Comparison of ENCODE assay signal across 23 cellular contexts in genomic region chr13:113628291-113629270, GRCh38. TPM values are rescaled to one million over a fixed set of nuclear protein-coding genes. Genes with fewer than 3 reads are reported as not detected.
DNase-seq lines count a peak whose midpoint lies in the region; ATAC-seq, FAIRE-seq and TF ChIP-seq lines count a peak whose summit lies in the region.
"Had no signal": no experiment of that assay in that cellular context is flagged by ENCODE, and none has a peak within 500 bp of the region (broad histone marks: within the 10 kb centered on the region; RNA-seq: fewer than 3 reads in every experiment).

No MANE protein-coding gene starts in this region.

- no peak overlapping the region for H2AK5ac ChIP-seq in IMR-90 (ENCODE audit: low read depth, low read length)

- TF ChIP-seq EP300 in K562 (IDR thresholded peaks at IDR 0.05; ENCODE audit: low read length) (no peak), HepG2 (IDR thresholded peaks at IDR 0.05; ENCODE audit: low read depth in 2 of 2, low read length in 2 of 2) (no peak), HepG2 (CRISPR knock-in tag; IDR thresholded peaks at IDR 0.05; ENCODE audit: borderline replicate concordance) (no peak)

- H2BK20ac ChIP-seq in IMR-90 (ENCODE audit: low read depth, low read length): 0 out of 2 replicates have a peak overlapping the region, but pooled peaks have one; percentile 18

- H3K4me2 ChIP-seq in IMR-90 (ENCODE audit: low read depth, low read length) (no peak overlapping the region), K562 (ENCODE audit: insufficient read depth, low read length) (no peak overlapping the region), HepG2 (ENCODE audit: low read depth, low read length) (no peak overlapping the region)

- H4K91ac ChIP-seq in IMR-90 (ENCODE audit: insufficient read depth, low read depth, low read length): no peak overlapping the region

- no peak for TF ChIP-seq POLR2A in IMR-90 (IDR thresholded peaks at IDR 0.05; ENCODE audit: low read depth, low read length)
- no peak for TF ChIP-seq POLR2A in K562 (conservative IDR thresholded peaks at IDR 0.05)
- TF ChIP-seq POLR2A in HepG2 (IDR thresholded peaks at IDR 0.05; ENCODE audit: insufficient read depth in 1 of 2, low read depth in 2 of 2, low read length in 2 of 2): no peak

- H3K9me3 ChIP-seq in IMR-90 (ENCODE audit: control insufficient read depth, insufficient read depth, low read length) (no peaks in the 10 kb centered on the region), K562 (replicated peaks; ENCODE audit: control insufficient read depth, insufficient read depth, low read depth, low read length) (no peaks in the 10 kb centered on the region), HepG2 (ENCODE audit: low read length) (no peaks in the 10 kb centered on the region)
- H3K9me3 ChIP-seq: neutrophil had no signal

- peak overlapping the region; percentile 26 for H2AK9ac ChIP-seq in IMR-90 (replicated peaks; ENCODE audit: low read depth, low read length, poor library complexity)

- H3K9me1 ChIP-seq in IMR-90 (ENCODE audit: insufficient read depth, low read length) (peaks cover 20% of the 10 kb centered on the region), K562 (ENCODE audit: control insufficient read depth, insufficient read depth, low read length) (no peaks in the 10 kb centered on the region)

- H2BK5ac ChIP-seq in IMR-90 (ENCODE audit: low read depth, low read length, poor library complexity, severe bottlenecking): no peak overlapping the region

- H3K4me3 ChIP-seq in IMR-90 (ENCODE audit: insufficient read depth, low read depth, low read length) (no peak overlapping the region), K562 (no peak overlapping the region), HepG2 (replicated peaks in 1 of 3; ENCODE audit: insufficient read depth in 1 of 3, low read depth in 2 of 3, low read length in 3 of 3) (no peak overlapping the region)

- 98% methylated on average over 9 of the region's 30 CpGs; no CpG with 5 or more reads in 1 of the 2 experiments for WGBS in IMR-90 (ENCODE audit: extremely low coverage in 2 of 2, insufficient read length in 1 of 2), 2 experiments
- 95% methylated on average over 11 of the region's 30 CpGs for WGBS in K562 (ENCODE audit: insufficient coverage, low coverage, missing lambda C conversion rate)
- WGBS in HepG2 (ENCODE audit: low lambda C conversion rate): 97% methylated on average over 16 of the region's 30 CpGs

- H3K4ac ChIP-seq in IMR-90 (ENCODE audit: low read depth, low read length): no peak overlapping the region

- no peak overlapping the region for H4K5ac ChIP-seq in IMR-90 (ENCODE audit: low read depth, low read length)

- H3K9ac ChIP-seq in IMR-90 (ENCODE audit: low read depth, low read length) (no peak overlapping the region), K562 (ENCODE audit: insufficient read depth in 1 of 2, low read depth in 2 of 2, low read length in 2 of 2) (no peak overlapping the region), HepG2 (ENCODE audit: insufficient read depth, low read depth, low read length) (no peak overlapping the region)

- H3K27ac ChIP-seq in IMR-90 (ENCODE audit: insufficient read depth, low read length) (no peak overlapping the region), K562 (ENCODE audit: extremely low read depth, low read depth, low read length) (no peak overlapping the region), HepG2 (ENCODE audit: extremely low read length, insufficient read depth, low read length) (no peak overlapping the region)
- H3K27ac ChIP-seq: neutrophil had no signal

- ATAC-seq in IMR-90 (ENCODE audit: low read depth): no peak
- ATAC-seq in K562: no peak
- no peak for ATAC-seq in HepG2
- ATAC-seq in GM21447 (IDR thresholded peaks at IDR 0.05; ENCODE audit: unreplicated experiment): no peak
- ATAC-seq: activated naive CD8-positive, alpha-beta T cell treated with anti-CD3 and anti-CD28 coated beads, Interleukin-2, amount 50 U/mL, for 24 hours; left colon; PC-3 had no signal

- H3K79me2 ChIP-seq in K562 (ENCODE audit: control insufficient read depth, insufficient read depth, low read length) (peaks cover 51% of the 10 kb centered on the region), HepG2 (ENCODE audit: insufficient read depth, low read length) (peaks cover 7% of the 10 kb centered on the region)

- H3K14ac ChIP-seq in IMR-90 (replicated peaks; ENCODE audit: low read depth, low read length): no peak overlapping the region; the same call in 1 of the 2 replicates

- H3K79me1 ChIP-seq in IMR-90 (ENCODE audit: low read depth in 1 of 2, low read length in 2 of 2): peaks cover 31 to 91% of the 10 kb centered on the region in 2 experiments

- H2AFZ ChIP-seq in IMR-90 (replicated peaks; ENCODE audit: low read length, poor library complexity): no peak overlapping the region
- no peak overlapping the region for H2AFZ ChIP-seq in K562 (ENCODE audit: low read depth, low read length)
- no peak overlapping the region for H2AFZ ChIP-seq in HepG2 (ENCODE audit: low read length)

- intact Hi-C loops in IMR-90 (cut with micrococcal nuclease) (no loop called here), K562 (cut with micrococcal nuclease) (no loop called here), HepG2 (cut with micrococcal nuclease; ENCODE audit: unreplicated experiment) (no loop called here)

- H4K8ac ChIP-seq in IMR-90 (ENCODE audit: low read depth in 2 of 2, low read length in 2 of 2): no peak overlapping the region

- H3K27me3 ChIP-seq in IMR-90 (ENCODE audit: control insufficient read depth, insufficient read depth, low read length) (no peaks in the 10 kb centered on the region), K562 (ENCODE audit: control insufficient read depth in 2 of 2, insufficient read depth in 2 of 2, low read length in 2 of 2) (no peaks in the 10 kb centered on the region), HepG2 (ENCODE audit: control insufficient read depth in 1 of 2, insufficient read depth in 2 of 2, low read length in 2 of 2) (no peaks in the 10 kb centered on the region)
- H3K27me3 ChIP-seq: neutrophil had no signal

- DNase-seq in IMR-90 (no peak), K562 (ENCODE audit: extremely low read depth in 1 of 4, low spot score in 3 of 4) (no peak), HepG2 (ENCODE audit: low spot score) (no peak), retina (peak; percentile 15), HPDE6-E6E7 (ENCODE audit: extremely low spot score) (no peak), NCI-H82 treated with DMSO at 0.1 percent for 48 hours (lab: John Stamatoyannopoulos, UW; ENCODE audit: unreplicated experiment) (no peak)
- no peak for DNase-seq in activated CD4-positive, CD25-positive, alpha-beta regulatory T cell treated with anti-CD3 and anti-CD28 coated beads, Interleukin-2, amount 50 U/mL, for 72 hours
- DNase-seq: activated CD4-positive, alpha-beta T cell treated with anti-CD3 and anti-CD28 coated beads for 1 hour; activated naive CD8-positive, alpha-beta T cell treated with anti-CD3 and anti-CD28 coated beads, Interleukin-2, amount 50 U/mL, for 24 hours; left colon; NCI-H1105 treated with DMSO at 0.1 percent for 48 hours; PC-3; stimulated activated CD4-positive, alpha-beta T cell treated with anti-CD3 and anti-CD28 coated beads, Interleukin-1b, Interleukin-23, amount 100 ng/mL, for 48 hours had no signal

- FAIRE-seq in K562 (lab: Jason Lieb, UNC): no peak
- FAIRE-seq in HepG2 (lab: Jason Lieb, UNC): no peak
- FAIRE-seq: D721Med had no signal

- TF ChIP-seq CTCF in IMR-90 (conservative IDR thresholded peaks at IDR 0.05; ENCODE audit: low read depth, low read length) (no peak), K562 (IDR thresholded peaks at IDR 0.05 in 2 of 3, conservative IDR thresholded peaks at IDR 0.05 in 1 of 3; ENCODE audit: insufficient read depth in 2 of 3, low read depth in 1 of 3, low read length in 3 of 3) (no peak), HepG2 (CRISPR knock-in tag; IDR thresholded peaks at IDR 0.05) (no peak)

- H4K20me1 ChIP-seq in IMR-90 (ENCODE audit: insufficient read depth, low read length): peaks cover 56% of the 10 kb centered on the region
- H4K20me1 ChIP-seq in K562 (replicated peaks; ENCODE audit: control insufficient read depth, insufficient read depth, low read length): no peaks in the 10 kb centered on the region
- H4K20me1 ChIP-seq in HepG2 (ENCODE audit: insufficient read depth, low read length): no peaks in the 10 kb centered on the region

- POLR2A ChIA-PET in IMR-90 (lab: Charles Lee; ENCODE audit: unreplicated experiment) (no interaction called here), K562 (lab: Yijun Ruan, JAX) (no interaction called here), HepG2 (lab: Yijun Ruan, JAX) (no interaction called here)

- H3K56ac ChIP-seq in IMR-90 (ENCODE audit: extremely low read depth, insufficient read depth, low read length): no peak overlapping the region

- dilution Hi-C loops in IMR-90 (cut with HindIII; ENCODE audit: low sequenced_read_pairs, unreplicated experiment): no loop called here

- TF ChIP-seq RAD21 in IMR-90 (IDR thresholded peaks at IDR 0.05; ENCODE audit: low read length) (no peak), K562 (CRISPR knock-in tag; conservative IDR thresholded peaks at IDR 0.05 in 1 of 2, IDR thresholded peaks at IDR 0.05 in 1 of 2) (no peak), HepG2 (CRISPR knock-in tag; IDR thresholded peaks at IDR 0.05) (no peak)

- CTCF ChIA-PET in IMR-90 (lab: Yijun Ruan, JAX) (no interaction called here), K562 (lab: Yijun Ruan, JAX; ENCODE audit: low intra/inter-chr PET ratio) (no interaction called here), HepG2 (lab: Yijun Ruan, JAX; ENCODE audit: low intra/inter-chr PET ratio, low total read pairs) (no interaction called here)

- in situ Hi-C loops in IMR-90 (cut with MboI; ENCODE audit: low sequenced_read_pairs): no loop called here
- in situ Hi-C loops in K562 (cut with MboI): no loop called here
- in situ Hi-C loops in HepG2 (cut with HindIII; ENCODE audit: extremely low pct_ligation_motif_present, low pct_unique_long_range_greater_than_20kb): no loop called here

- H2BK120ac ChIP-seq in IMR-90 (ENCODE audit: low read depth, low read length): no peak overlapping the region

- BruUV-seq in IMR-90 (replicated peaks; lab: Mats Ljungman, UMichigan): no TSS peak
- no TSS peak for BruUV-seq in K562 (replicated peaks; lab: Mats Ljungman, UMichigan)
- no TSS peak for BruUV-seq in HepG2 (replicated peaks; lab: Mats Ljungman, UMichigan)

- H3K4me1 ChIP-seq in IMR-90 (ENCODE audit: control insufficient read depth, insufficient read depth, low read length) (peaks cover 13% of the 10 kb centered on the region), K562 (replicated peaks in 1 of 2; ENCODE audit: control insufficient read depth in 2 of 2, insufficient read depth in 2 of 2, low read length in 2 of 2) (no peaks in the 10 kb centered on the region), HepG2 (ENCODE audit: insufficient read depth, low read length) (no peaks in the 10 kb centered on the region)

- H3K36me3 ChIP-seq in IMR-90 (ENCODE audit: control insufficient read depth, insufficient read depth, low read length) (peaks cover 46% of the 10 kb centered on the region), K562 (ENCODE audit: control insufficient read depth, insufficient read depth, low read length) (peaks cover 86% of the 10 kb centered on the region; the same call in 2 of the 3 replicates), HepG2 (replicated peaks in 1 of 2; ENCODE audit: control insufficient read depth in 1 of 2, insufficient read depth in 2 of 2, low read length in 2 of 2) (peaks cover 22 to 65% of the 10 kb centered on the region in 2 experiments)

- no peak overlapping the region for H3K18ac ChIP-seq in IMR-90 (ENCODE audit: low read depth, low read length)

- H2BK15ac ChIP-seq in IMR-90 (ENCODE audit: low read depth, low read length): no peak overlapping the region

- H3K23ac ChIP-seq in IMR-90 (ENCODE audit: low read depth, low read length): no peak overlapping the region

RNA-seq across cellular contexts. Expression of gene ATP4B, which starts 29.4 kb away (rescaled TPM):
- not detected in 2 replicates for total RNA-seq in IMR-90 (2012; rRNA removed)
- not detected in 2 replicates for polyA plus RNA-seq in IMR-90 (2012; rRNA removed)
- polyA plus RNA-seq in IMR-90 (2012; cell fraction: cytosol; rRNA removed): not detected in 2 replicates
- not detected in 2 replicates for polyA plus RNA-seq in IMR-90 (2012; cell fraction: nucleus; rRNA removed; ENCODE audit: low replicate concordance)
- total RNA-seq in K562 (2011; cell fraction: chromatin; rRNA removed; ENCODE audit: low replicate concordance): not detected in 2 replicates
- total RNA-seq in K562 (2011; cell fraction: nucleolus; rRNA removed): not detected in 2 replicates
- not detected in 2 replicates for total RNA-seq in K562 (2011; cell fraction: nucleoplasm; rRNA removed)
- not detected in 2 replicates for total RNA-seq in K562 (2014; rRNA removed)
- not detected in 2 replicates for total RNA-seq in K562 (2014; rRNA removed; fragmentation: Illumina TruSeq; extraction: Trizol)
- not detected in 2 replicates for total RNA-seq in K562 (2015; rRNA removed; fragmentation: Illumina TruSeq; extraction: Trizol)
- not detected in 2 replicates for total RNA-seq in K562 (2021)
- not detected in 2 replicates for polyA plus RNA-seq in K562 (2011; rRNA removed)
- polyA plus RNA-seq in K562 (2011; cell fraction: cytosol; rRNA removed): not detected in 2 replicates
- not detected in 2 replicates for polyA plus RNA-seq in K562 (2011; cell fraction: nucleus; rRNA removed)
- polyA plus RNA-seq in K562 (2012): not detected in 2 replicates
- not detected in 2 replicates for polyA plus RNA-seq in K562 (2014; fragmentation: Illumina TruSeq; extraction: Trizol)
- not detected for polyA plus RNA-seq in K562 (2014; fragmentation: Nextera tagmentation; extraction: Ambion mirVana)
- polyA plus RNA-seq in K562 (2014; rRNA removed): not detected in 2 replicates
- polyA minus RNA-seq in K562 (2011; rRNA and poly(A)+ RNA removed): not detected in 2 replicates
- polyA minus RNA-seq in K562 (2011; cell fraction: cytosol; rRNA and poly(A)+ RNA removed): not detected in 2 replicates
- not detected in 2 replicates for polyA minus RNA-seq in K562 (2011; cell fraction: nucleus; rRNA and poly(A)+ RNA removed)
- not detected in 2 replicates for total RNA-seq in HepG2 (2016; rRNA removed; fragmentation: Illumina TruSeq; extraction: Trizol)
- not detected in 2 replicates for total RNA-seq in HepG2 (2016; cell fraction: cytosol; rRNA removed; fragmentation: Illumina TruSeq; extraction: Trizol; ENCODE audit: low read depth)
- not detected in 2 replicates for total RNA-seq in HepG2 (2016; cell fraction: insoluble cytoplasmic fraction; rRNA removed; fragmentation: Illumina TruSeq; extraction: Trizol)
- not detected in 2 replicates for total RNA-seq in HepG2 (2016; cell fraction: membrane; rRNA removed; fragmentation: Illumina TruSeq; extraction: Trizol)
- not detected in 2 replicates for total RNA-seq in HepG2 (2016; cell fraction: nucleus; rRNA removed; fragmentation: Illumina TruSeq; extraction: Trizol)
- polyA plus RNA-seq in HepG2 (2011; rRNA removed): not detected in 2 replicates
- not detected in 2 replicates for polyA plus RNA-seq in HepG2 (2011; cell fraction: cytosol; rRNA removed)
- polyA plus RNA-seq in HepG2 (2011; cell fraction: nucleus; rRNA removed): not detected in 2 replicates
- polyA plus RNA-seq in HepG2 (2012): not detected in 2 replicates
- polyA plus RNA-seq in HepG2 (2016; cell fraction: cytosol; fragmentation: Illumina TruSeq; extraction: Trizol; ENCODE audit: low read depth): not detected in 2 replicates
- not detected in 2 replicates for polyA plus RNA-seq in HepG2 (2016; cell fraction: insoluble cytoplasmic fraction; fragmentation: Illumina TruSeq; extraction: Trizol; ENCODE audit: low read depth)
- polyA plus RNA-seq in HepG2 (2016; cell fraction: membrane; fragmentation: Illumina TruSeq; extraction: Trizol; ENCODE audit: low read depth): not detected in 2 replicates
- not detected in 2 replicates for polyA plus RNA-seq in HepG2 (2016; cell fraction: nucleus; fragmentation: Illumina TruSeq; extraction: Trizol; ENCODE audit: insufficient read depth, low read depth)
- not detected in 2 replicates for polyA minus RNA-seq in HepG2 (2011; rRNA and poly(A)+ RNA removed; ENCODE audit: low replicate concordance)
- not detected in 2 replicates for polyA minus RNA-seq in HepG2 (2011; cell fraction: cytosol; rRNA and poly(A)+ RNA removed)
- not detected in 2 replicates for polyA minus RNA-seq in HepG2 (2011; cell fraction: nucleus; rRNA and poly(A)+ RNA removed)
- total RNA-seq: activated T-helper 1 cell treated with anti-CD3 and anti-CD28 coated beads, Interleukin-12 subunit alpha, Interleukin-12 subunit beta, Interleukin-2, Interleukin-4 antibody, amounts not matched to agents 30 ng/mL and 10 ng/mL and 1 ng/mL, durations not matched to agents 14 hours and 24 hours and 36 hours; H4; left colon; mononuclear cell; PC-3; SK-MEL-5; T-helper 2 cell treated with Interferon-gamma antibody and Interleukin-4, amounts not matched to agents 100 ng/mL and 5 ng/mL, for 36 hours; urinary bladder had no signal
- polyA plus RNA-seq: urinary bladder had no signal

RNA-seq across cellular contexts. Expression of gene GRK1, which starts 38.4 kb away (rescaled TPM):
- total RNA-seq in IMR-90 (2012; rRNA removed) (not detected in 2 replicates), K562 (2014; rRNA removed) (0.09 TPM in 1 of 2 replicates, not detected in the other), K562 (2014; rRNA removed; fragmentation: Illumina TruSeq; extraction: Trizol) (not detected in 2 replicates), K562 (2015; rRNA removed; fragmentation: Illumina TruSeq; extraction: Trizol) (not detected in 2 replicates), K562 (2021) (not detected in 2 replicates), HepG2 (2016; rRNA removed; fragmentation: Illumina TruSeq; extraction: Trizol) (0.07 TPM in 1 of 2 replicates, not detected in the other)
- polyA plus RNA-seq in IMR-90 (2012; rRNA removed) (not detected in 2 replicates), K562 (2011; rRNA removed) (not detected in 2 replicates), K562 (2014; fragmentation: Illumina TruSeq; extraction: Trizol) (not detected in 2 replicates), K562 (2014; fragmentation: Nextera tagmentation; extraction: Ambion mirVana) (not detected), K562 (2014; rRNA removed) (not detected in 2 replicates), HepG2 (2011; rRNA removed) (0.03 and 0.12 TPM in 2 replicates)
- not detected in 2 replicates for polyA plus RNA-seq in IMR-90 (2012; cell fraction: cytosol; rRNA removed)
- 0.01 TPM in 1 of 2 replicates, not detected in the other for polyA plus RNA-seq in IMR-90 (2012; cell fraction: nucleus; rRNA removed; ENCODE audit: low replicate concordance)
- total RNA-seq in K562 (2011; cell fraction: chromatin; rRNA removed; ENCODE audit: low replicate concordance): not detected in 2 replicates
- total RNA-seq in K562 (2011; cell fraction: nucleolus; rRNA removed): not detected in 2 replicates
- total RNA-seq in K562 (2011; cell fraction: nucleoplasm; rRNA removed): not detected in 2 replicates
- not detected in 2 replicates for polyA plus RNA-seq in K562 (2011; cell fraction: cytosol; rRNA removed)
- 0.03 TPM in 1 of 2 replicates, not detected in the other for polyA plus RNA-seq in K562 (2011; cell fraction: nucleus; rRNA removed)
- polyA plus RNA-seq in K562 (2012): 0.03 TPM in 1 of 2 replicates, not detected in the other
- polyA minus RNA-seq in K562 (2011; rRNA and poly(A)+ RNA removed): not detected in 2 replicates
- not detected in 2 replicates for polyA minus RNA-seq in K562 (2011; cell fraction: cytosol; rRNA and poly(A)+ RNA removed)
- polyA minus RNA-seq in K562 (2011; cell fraction: nucleus; rRNA and poly(A)+ RNA removed): not detected in 2 replicates
- 0.09 and 0.20 TPM in 2 replicates for total RNA-seq in HepG2 (2016; cell fraction: cytosol; rRNA removed; fragmentation: Illumina TruSeq; extraction: Trizol; ENCODE audit: low read depth)
- not detected in 2 replicates for total RNA-seq in HepG2 (2016; cell fraction: insoluble cytoplasmic fraction; rRNA removed; fragmentation: Illumina TruSeq; extraction: Trizol)
- total RNA-seq in HepG2 (2016; cell fraction: membrane; rRNA removed; fragmentation: Illumina TruSeq; extraction: Trizol): 0.06 TPM in 1 of 2 replicates, not detected in the other
- 0.16 and 0.19 TPM in 2 replicates for total RNA-seq in HepG2 (2016; cell fraction: nucleus; rRNA removed; fragmentation: Illumina TruSeq; extraction: Trizol)
- polyA plus RNA-seq in HepG2 (2011; cell fraction: cytosol; rRNA removed): 0.04 and 0.06 TPM in 2 replicates
- polyA plus RNA-seq in HepG2 (2011; cell fraction: nucleus; rRNA removed): 0.21 and 0.24 TPM in 2 replicates
- not detected in 2 replicates for polyA plus RNA-seq in HepG2 (2012)
- polyA plus RNA-seq in HepG2 (2016; cell fraction: cytosol; fragmentation: Illumina TruSeq; extraction: Trizol; ENCODE audit: low read depth): 0.03 TPM in 2 replicates
- polyA plus RNA-seq in HepG2 (2016; cell fraction: insoluble cytoplasmic fraction; fragmentation: Illumina TruSeq; extraction: Trizol; ENCODE audit: low read depth): not detected in 2 replicates
- not detected in 2 replicates for polyA plus RNA-seq in HepG2 (2016; cell fraction: membrane; fragmentation: Illumina TruSeq; extraction: Trizol; ENCODE audit: low read depth)
- 0.13 TPM in 1 of 2 replicates, not detected in the other for polyA plus RNA-seq in HepG2 (2016; cell fraction: nucleus; fragmentation: Illumina TruSeq; extraction: Trizol; ENCODE audit: insufficient read depth, low read depth)
- 0.06 TPM in 1 of 2 replicates, not detected in the other for polyA minus RNA-seq in HepG2 (2011; rRNA and poly(A)+ RNA removed; ENCODE audit: low replicate concordance)
- not detected in 2 replicates for polyA minus RNA-seq in HepG2 (2011; cell fraction: cytosol; rRNA and poly(A)+ RNA removed)
- polyA minus RNA-seq in HepG2 (2011; cell fraction: nucleus; rRNA and poly(A)+ RNA removed): 0.12 and 0.13 TPM in 2 replicates
- total RNA-seq: activated T-helper 1 cell treated with anti-CD3 and anti-CD28 coated beads, Interleukin-12 subunit alpha, Interleukin-12 subunit beta, Interleukin-2, Interleukin-4 antibody, amounts not matched to agents 30 ng/mL and 10 ng/mL and 1 ng/mL, durations not matched to agents 14 hours and 24 hours and 36 hours; H4; mononuclear cell; PC-3; SK-MEL-5; T-helper 2 cell treated with Interferon-gamma antibody and Interleukin-4, amounts not matched to agents 100 ng/mL and 5 ng/mL, for 36 hours had no signal
- polyA plus RNA-seq: esophagus had no signal

RNA-seq across cellular contexts. Expression of gene TFDP1, which starts 44.0 kb away (rescaled TPM):
- total RNA-seq in IMR-90 (2012; rRNA removed): 59.2 and 59.3 TPM in 2 replicates
- 97.0 and 97.8 TPM in 2 replicates for polyA plus RNA-seq in IMR-90 (2012; rRNA removed)
- polyA plus RNA-seq in IMR-90 (2012; cell fraction: cytosol; rRNA removed): 50.0 and 55.8 TPM in 2 replicates
- 54.6 and 91.2 TPM in 2 replicates for polyA plus RNA-seq in IMR-90 (2012; cell fraction: nucleus; rRNA removed; ENCODE audit: low replicate concordance)
- 47.7 and 68.4 TPM in 2 replicates for total RNA-seq in K562 (2011; cell fraction: chromatin; rRNA removed; ENCODE audit: low replicate concordance)
- 25.8 and 28.5 TPM in 2 replicates for total RNA-seq in K562 (2011; cell fraction: nucleolus; rRNA removed)
- 37.4 and 47.0 TPM in 2 replicates for total RNA-seq in K562 (2011; cell fraction: nucleoplasm; rRNA removed)
- 55.2 and 71.3 TPM in 2 replicates for total RNA-seq in K562 (2014; rRNA removed)
- 68.1 and 69.1 TPM in 2 replicates for total RNA-seq in K562 (2014; rRNA removed; fragmentation: Illumina TruSeq; extraction: Trizol)
- total RNA-seq in K562 (2015; rRNA removed; fragmentation: Illumina TruSeq; extraction: Trizol): 61.3 and 64.1 TPM in 2 replicates
- total RNA-seq in K562 (2021): 115 and 120 TPM in 2 replicates
- 70.6 and 98.1 TPM in 2 replicates for polyA plus RNA-seq in K562 (2011; rRNA removed)
- 52.3 and 59.1 TPM in 2 replicates for polyA plus RNA-seq in K562 (2011; cell fraction: cytosol; rRNA removed)
- polyA plus RNA-seq in K562 (2011; cell fraction: nucleus; rRNA removed): 65.1 and 75.2 TPM in 2 replicates
- polyA plus RNA-seq in K562 (2012): 73.1 and 90.3 TPM in 2 replicates
- 129 and 145 TPM in 2 replicates for polyA plus RNA-seq in K562 (2014; fragmentation: Illumina TruSeq; extraction: Trizol)
- polyA plus RNA-seq in K562 (2014; fragmentation: Nextera tagmentation; extraction: Ambion mirVana): 10 to 100 TPM; 33.8 to 41.7 TPM
- 102 and 134 TPM in 2 replicates for polyA plus RNA-seq in K562 (2014; rRNA removed)
- 61.3 and 72.6 TPM in 2 replicates for polyA minus RNA-seq in K562 (2011; rRNA and poly(A)+ RNA removed)
- 46.6 and 48.6 TPM in 2 replicates for polyA minus RNA-seq in K562 (2011; cell fraction: cytosol; rRNA and poly(A)+ RNA removed)
- polyA minus RNA-seq in K562 (2011; cell fraction: nucleus; rRNA and poly(A)+ RNA removed): 20.1 and 23.3 TPM in 2 replicates
- total RNA-seq in HepG2 (2016; rRNA removed; fragmentation: Illumina TruSeq; extraction: Trizol): 78.3 and 84.2 TPM in 2 replicates
- total RNA-seq in HepG2 (2016; cell fraction: cytosol; rRNA removed; fragmentation: Illumina TruSeq; extraction: Trizol; ENCODE audit: low read depth): 194 and 195 TPM in 2 replicates
- total RNA-seq in HepG2 (2016; cell fraction: insoluble cytoplasmic fraction; rRNA removed; fragmentation: Illumina TruSeq; extraction: Trizol): 67.1 and 88.3 TPM in 2 replicates
- 221 and 222 TPM in 2 replicates for total RNA-seq in HepG2 (2016; cell fraction: membrane; rRNA removed; fragmentation: Illumina TruSeq; extraction: Trizol)
- total RNA-seq in HepG2 (2016; cell fraction: nucleus; rRNA removed; fragmentation: Illumina TruSeq; extraction: Trizol): 49.7 and 57.5 TPM in 2 replicates
- 31.6 and 38.0 TPM in 2 replicates for polyA plus RNA-seq in HepG2 (2011; rRNA removed)
- polyA plus RNA-seq in HepG2 (2011; cell fraction: cytosol; rRNA removed): 25.7 and 26.3 TPM in 2 replicates
- 37.1 and 39.8 TPM in 2 replicates for polyA plus RNA-seq in HepG2 (2011; cell fraction: nucleus; rRNA removed)
- 25.2 and 38.0 TPM in 2 replicates for polyA plus RNA-seq in HepG2 (2012)
- polyA plus RNA-seq in HepG2 (2016; cell fraction: cytosol; fragmentation: Illumina TruSeq; extraction: Trizol; ENCODE audit: low read depth): 283 and 288 TPM in 2 replicates
- 98.5 and 123 TPM in 2 replicates for polyA plus RNA-seq in HepG2 (2016; cell fraction: insoluble cytoplasmic fraction; fragmentation: Illumina TruSeq; extraction: Trizol; ENCODE audit: low read depth)
- polyA plus RNA-seq in HepG2 (2016; cell fraction: membrane; fragmentation: Illumina TruSeq; extraction: Trizol; ENCODE audit: low read depth): 260 and 268 TPM in 2 replicates
- polyA plus RNA-seq in HepG2 (2016; cell fraction: nucleus; fragmentation: Illumina TruSeq; extraction: Trizol; ENCODE audit: insufficient read depth, low read depth): 93.4 and 97.4 TPM in 2 replicates
- polyA minus RNA-seq in HepG2 (2011; rRNA and poly(A)+ RNA removed; ENCODE audit: low replicate concordance): 27.0 and 92.2 TPM in 2 replicates
- polyA minus RNA-seq in HepG2 (2011; cell fraction: cytosol; rRNA and poly(A)+ RNA removed): 13.8 and 22.4 TPM in 2 replicates
- polyA minus RNA-seq in HepG2 (2011; cell fraction: nucleus; rRNA and poly(A)+ RNA removed): 24.0 and 26.7 TPM in 2 replicates
